Comparison of ENCODE assay signal across 8 cellular contexts in the genomic region with DNA sequence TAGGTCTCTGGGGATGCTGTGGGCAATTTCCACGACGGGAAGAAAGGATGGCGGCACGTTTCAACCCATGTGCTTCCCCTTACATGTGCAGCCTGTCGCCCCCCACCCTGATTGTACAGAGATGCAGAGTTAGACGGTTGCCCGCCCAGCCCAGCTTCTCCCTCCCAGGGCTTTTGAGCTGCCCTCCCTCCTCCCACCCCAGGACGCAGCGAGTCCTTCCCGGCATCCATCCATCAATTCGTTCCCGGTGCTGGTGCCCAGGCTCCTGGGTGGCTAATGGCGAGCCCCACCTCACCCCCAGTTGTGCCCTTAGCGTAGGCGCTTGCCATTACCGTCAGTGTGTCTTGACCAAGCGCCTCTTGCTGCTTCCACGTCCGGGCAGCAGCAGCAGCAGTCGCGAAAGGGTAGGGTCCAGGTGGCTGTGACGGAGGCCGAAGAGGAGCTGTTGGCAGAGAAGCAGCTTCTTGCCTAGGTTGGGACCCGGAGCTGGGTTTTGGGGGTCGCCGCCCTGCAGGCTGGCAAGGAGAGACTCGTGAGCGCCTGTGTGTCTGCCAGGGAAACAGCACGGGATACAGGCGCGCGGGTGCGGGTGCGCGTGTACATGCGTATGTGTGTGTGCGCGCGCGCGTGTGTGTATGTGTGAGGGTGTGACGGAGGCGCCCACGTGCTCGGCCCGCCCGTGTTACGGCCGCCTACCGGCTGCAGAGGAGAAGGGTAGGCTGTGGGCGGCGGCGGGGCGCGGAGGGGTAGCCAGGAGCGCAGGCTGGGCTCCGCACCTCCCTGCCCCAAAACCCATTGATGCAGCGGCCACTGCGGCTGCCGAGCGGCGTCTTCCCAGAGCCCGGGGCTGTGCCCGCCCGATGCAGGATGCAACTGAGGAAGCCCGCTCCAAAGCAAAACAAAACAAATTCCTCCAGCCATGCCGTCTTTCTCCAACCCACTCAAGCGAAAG. TPM values are rescaled to one million over a fixed set of nuclear protein-coding genes. Genes with fewer than 3 reads are reported as not detected.
DNase-seq lines count a peak whose midpoint lies in the region; ATAC-seq and TF ChIP-seq lines count a peak whose summit lies in the region.

SLC6A15 (minus strand) TSS at position 609 of the 952 bp plus-strand sequence. CDS start 20,679 bp downstream, outside the sequence.

- no peaks in the 10 kb centered on the region for H3K4me1 ChIP-seq in endodermal cell (ENCODE audit: control insufficient read depth, insufficient read depth, low read length)

- in situ Hi-C loops in G401 (cut with HindIII; ENCODE audit: low sequenced_read_pairs), result no loop called here

- no peaks in the 10 kb centered on the region for H3K36me3 ChIP-seq in endodermal cell (ENCODE audit: control insufficient read depth, insufficient read depth, low read length)

- H3K4me3 Mint-ChIP-seq in endodermal cell, result peak within 1 kb of the TSS; percentile 71

- H3K9me3 ChIP-seq in endodermal cell (ENCODE audit: control insufficient read depth, low read length), result no peaks in the 10 kb centered on the region

- peak within 1 kb of the TSS; percentile 98 for H3K4me3 ChIP-seq in endodermal cell (ENCODE audit: low read length)

- H3K4me1 Mint-ChIP-seq in endodermal cell, result peaks cover 2% of the 10 kb centered on the region

- peaks cover 20% of the 10 kb centered on the region for H3K27me3 Mint-ChIP-seq in endodermal cell (ENCODE audit: insufficient read depth)

- peak; percentile 95 for DNase-seq in G401 (ENCODE audit: low spot score)
- DNase-seq in HuH-7 (ENCODE audit: low spot score), result peak; percentile 12
- peak; percentile 95 for DNase-seq in endodermal cell
- DNase-seq in lung microvascular endothelial cell (ENCODE audit: low read depth in 2 of 2), result peak; percentile 71 to 90

- H3K9ac ChIP-seq in endodermal cell (ENCODE audit: extremely low read depth, low read length, poor library complexity, severe bottlenecking), result no peak within 1 kb of the TSS

- peak; percentile 87 for ATAC-seq in SK-N-SH treated with all-trans-retinoic acid at 6 μM for 48 hours
- no peak for ATAC-seq in GM21825 (IDR thresholded peaks at IDR 0.05; ENCODE audit: unreplicated experiment)
- ATAC-seq in GM18498 (IDR thresholded peaks at IDR 0.05; ENCODE audit: unreplicated experiment), result no peak

- peak; percentile 83 for TF ChIP-seq CTCF in endodermal cell (conservative IDR thresholded peaks at IDR 0.05)

- H3K27me3 ChIP-seq in endodermal cell (ENCODE audit: control insufficient read depth, insufficient read depth, low read length, poor library complexity, severe bottlenecking), result peaks cover 39% of the 10 kb centered on the region

- no peaks in the 10 kb centered on the region for H3K9me3 Mint-ChIP-seq in endodermal cell

- no peaks in the 10 kb centered on the region for H3K36me3 Mint-ChIP-seq in endodermal cell (ENCODE audit: low read depth)

- H3K27ac ChIP-seq in endodermal cell (ENCODE audit: low read depth, low read length), result peak within 1 kb of the TSS; percentile 70
- peak within 1 kb of the TSS; percentile 75 for H3K27ac ChIP-seq in temporal lobe (ENCODE audit: low read depth, low read length)

- WGBS in endodermal cell (ENCODE audit: insufficient coverage in 1 of 2, insufficient read length in 1 of 2), 2 experiments, result 0% methylated on average over 9 to 68 of the region's 68 CpGs

- H3K27ac Mint-ChIP-seq in endodermal cell, result peak within 1 kb of the TSS; percentile 66

TF ChIP-seq in SK-N-SH treated with all-trans-retinoic acid at 6 μM for 48 hours, 23 proteins besides CTCF, POLR2A, EP300 and RAD21:
- no peak for TF ChIP-seq SNAI2 (CRISPR knock-in tag; IDR thresholded peaks at IDR 0.05)
- TF ChIP-seq, protein P1, sequence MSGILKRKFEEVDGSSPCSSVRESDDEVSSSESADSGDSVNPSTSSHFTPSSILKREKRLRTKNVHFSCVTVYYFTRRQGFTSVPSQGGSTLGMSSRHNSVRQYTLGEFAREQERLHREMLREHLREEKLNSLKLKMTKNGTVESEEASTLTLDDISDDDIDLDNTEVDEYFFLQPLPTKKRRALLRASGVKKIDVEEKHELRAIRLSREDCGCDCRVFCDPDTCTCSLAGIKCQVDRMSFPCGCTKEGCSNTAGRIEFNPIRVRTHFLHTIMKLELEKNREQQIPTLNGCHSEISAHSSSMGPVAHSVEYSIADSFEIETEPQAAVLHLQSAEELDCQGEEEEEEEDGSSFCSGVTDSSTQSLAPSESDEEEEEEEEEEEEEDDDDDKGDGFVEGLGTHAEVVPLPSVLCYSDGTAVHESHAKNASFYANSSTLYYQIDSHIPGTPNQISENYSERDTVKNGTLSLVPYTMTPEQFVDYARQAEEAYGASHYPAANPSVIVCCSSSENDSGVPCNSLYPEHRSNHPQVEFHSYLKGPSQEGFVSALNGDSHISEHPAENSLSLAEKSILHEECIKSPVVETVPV (CRISPR knock-in tag; IDR thresholded peaks at IDR 0.05), result no peak
- TF ChIP-seq ARNTL (CRISPR knock-in tag; IDR thresholded peaks at IDR 0.05; ENCODE audit: borderline replicate concordance, low read depth), result 0 out of 2 replicates have a peak, but pooled peaks have one; percentile 15
- peak; percentile 54; the same call in 1 of the 2 replicates for TF ChIP-seq TSHZ2 (CRISPR knock-in tag; IDR thresholded peaks at IDR 0.05)
- no peak for TF ChIP-seq CSDC2 (CRISPR knock-in tag; IDR thresholded peaks at IDR 0.05)
- TF ChIP-seq ZFP3 (CRISPR knock-in tag; IDR thresholded peaks at IDR 0.05), result 0 out of 2 replicates have a peak, but pooled peaks have one; percentile 33
- TF ChIP-seq GLIS3 (CRISPR knock-in tag; IDR thresholded peaks at IDR 0.05), result no peak

RNA-seq across cellular contexts. Expression of gene SLC6A15, which starts in this region (rescaled TPM):
- total RNA-seq in G401 (2014; rRNA removed; shearing (Covaris generic)), result 4.7 and 16.9 TPM in 2 replicates
- total RNA-seq in endodermal cell (1 to 10 TPM; 4.2 to 4.7 TPM), lung microvascular endothelial cell (1.3 and 9.3 TPM in 2 replicates), temporal lobe (56.8 TPM)
- 22.1 TPM for polyA plus RNA-seq in endodermal cell (2013, experiment 1 of 2)
- 21.4 TPM for polyA plus RNA-seq in endodermal cell (2013, experiment 2 of 2)

Comparison
In these comparisons a context has a peak if more than half of its experiments do, and no peak if none do; other contexts are left out.
1. DNase-seq: peak in every context shown above with its lines; median percentile 95 in G401; 95 in endodermal cell; 80 in lung microvascular endothelial cell; 12 in HuH-7.